In genomic region chr20:20070871-20071726, GRCh38 we compare ENCODE assay signal across 15 cellular contexts. TPM values are rescaled to one million over a fixed set of nuclear protein-coding genes. Genes with fewer than 3 reads are reported as not detected.
"Had no signal": no experiment of that assay in that cellular context is flagged by ENCODE, and none has a peak within 500 bp of the region (broad histone marks: within the 10 kb centered on the region; RNA-seq: fewer than 3 reads in every experiment).

No MANE protein-coding gene starts in this region.

- H3K4me1 ChIP-seq: breast epithelium, testis had no signal

- ATAC-seq: activated CD4-positive, CD25-positive, alpha-beta regulatory T cell treated with anti-CD3 and anti-CD28 coated beads, Interleukin-2, amount 50 U/mL, for 24 hours; stimulated activated naive CD8-positive, alpha-beta T cell treated with anti-CD3 and anti-CD28 coated beads, Interleukin-15, amount 100 ng/mL, for 72 hours had no signal

- H3K4me3 ChIP-seq: breast epithelium, coronary artery, testis had no signal

- H3K9me3 ChIP-seq: breast epithelium, testis had no signal

- H3K36me3 ChIP-seq: breast epithelium had no signal

- DNase-seq: activated effector memory CD4-positive, alpha-beta T cell treated with Interleukin-2 at 50 U/mL for 16 hours; amygdala; effector CD4-positive, alpha-beta T cell; hypothalamus; mesenchymal stem cell; stimulated activated CD4-positive, alpha-beta T cell treated with anti-CD3 and anti-CD28 coated beads, Interleukin-4, amount 100 ng/mL, for 1 hour; stimulated activated CD8-positive, alpha-beta memory T cell treated with anti-CD3 and anti-CD28 coated beads, Interleukin-4, amount 100 ng/mL, for 48 hours; stimulated activated naive CD8-positive, alpha-beta T cell treated with anti-CD3 and anti-CD28 coated beads, Interleukin-15, amount 100 ng/mL, for 72 hours; SW 1271; testis had no signal

- H3K27ac ChIP-seq: breast epithelium, coronary artery, testis had no signal

- H3K27me3 ChIP-seq: testis had no signal

RNA-seq across cellular contexts. Expression of gene CFAP61, which starts 18.8 kb away (rescaled TPM):
- total RNA-seq: omental fat pad, pulmonary artery endothelial cell had no signal
